11 cellular contexts compared by ENCODE assay signal in genomic region chr2:47009368-47009767, GRCh38.
DNase-seq lines count a peak whose midpoint lies in the region; ATAC-seq and TF ChIP-seq lines count a peak whose summit lies in the region.
"Had no signal": no experiment of that assay in that cellular context is flagged by ENCODE, and none has a peak within 500 bp of the region (broad histone marks: within the 10 kb centered on the region; RNA-seq: fewer than 3 reads in every experiment).

No MANE protein-coding gene starts in this region.

- H3K27ac ChIP-seq in esophagus muscularis mucosa (replicated peaks in 1 of 4) (peak overlapping the region; percentile 91 to 94 (median 92)), muscle layer of duodenum (ENCODE audit: low read length) (peak overlapping the region; percentile 80), testis (peak overlapping the region; percentile 64 to 69)

- H3K27ac Mint-ChIP-seq in stimulated activated effector memory CD8-positive, alpha-beta T cell treated with anti-CD3 and anti-CD28 coated beads, Interleukin-12 subunit alpha, Interleukin-12 subunit beta, amount 100 ng/mL, for 72 hours: no peak overlapping the region

- H3K36me3 ChIP-seq in esophagus muscularis mucosa: peaks cover 0 to 47% (median 34%) of the 10 kb centered on the region in 4 donors
- peaks cover 21 to 25% of the 10 kb centered on the region in 2 donors for H3K36me3 ChIP-seq in muscle layer of duodenum (ENCODE audit: control insufficient read depth in 1 of 2, insufficient read depth in 2 of 2, low read length in 2 of 2)
- H3K36me3 ChIP-seq in testis (ENCODE audit: low read depth, missing control alignments): no peaks in the 10 kb centered on the region

- ATAC-seq in stimulated activated effector memory CD8-positive, alpha-beta T cell treated with anti-CD3 and anti-CD28 coated beads, Interleukin-12 subunit alpha, Interleukin-12 subunit beta, amount 100 ng/mL, for 72 hours: no peak

- H3K9me3 Mint-ChIP-seq in stimulated activated effector memory CD8-positive, alpha-beta T cell treated with anti-CD3 and anti-CD28 coated beads, Interleukin-12 subunit alpha, Interleukin-12 subunit beta, amount 100 ng/mL, for 72 hours: no peaks in the 10 kb centered on the region
- H3K9me3 Mint-ChIP-seq: CD8-positive, alpha-beta memory T cell had no signal

- TF ChIP-seq POLR2A in esophagus muscularis mucosa (IDR thresholded peaks at IDR 0.05; ENCODE audit: low read depth) (no peak), testis (IDR thresholded peaks at IDR 0.05) (no peak), lower leg skin (IDR thresholded peaks at IDR 0.05) (no peak)

- no peak overlapping the region for H3K4me3 Mint-ChIP-seq in stimulated activated effector memory CD8-positive, alpha-beta T cell treated with anti-CD3 and anti-CD28 coated beads, Interleukin-12 subunit alpha, Interleukin-12 subunit beta, amount 100 ng/mL, for 72 hours
- H3K4me3 Mint-ChIP-seq: CD8-positive, alpha-beta memory T cell had no signal

- peaks cover 84% of the 10 kb centered on the region for H3K36me3 Mint-ChIP-seq in stimulated activated effector memory CD8-positive, alpha-beta T cell treated with anti-CD3 and anti-CD28 coated beads, Interleukin-12 subunit alpha, Interleukin-12 subunit beta, amount 100 ng/mL, for 72 hours

- H3K4me1 ChIP-seq in esophagus muscularis mucosa (peaks cover 55 to 99% (median 94%) of the 10 kb centered on the region in 4 donors), muscle layer of duodenum (ENCODE audit: control insufficient read depth in 1 of 2, insufficient read depth in 2 of 2, low read length in 2 of 2) (peaks cover 17 to 62% of the 10 kb centered on the region in 2 donors), testis (peaks cover 36% of the 10 kb centered on the region)

- intact Hi-C loops in esophagus muscularis mucosa (cut with DNase I) (no loop called here), testis (cut with DNase I; ENCODE audit: low total_unique reads) (no loop called here), lower leg skin (cut with DNase I; ENCODE audit: low total_unique reads) (no loop called here)

- TF ChIP-seq EP300 in esophagus muscularis mucosa (IDR thresholded peaks at IDR 0.05): no peak

- H3K9me3 ChIP-seq in esophagus muscularis mucosa (no peaks in the 10 kb centered on the region), muscle layer of duodenum (ENCODE audit: control insufficient read depth in 1 of 2, low read length in 2 of 2) (no peaks in the 10 kb centered on the region), testis (no peaks in the 10 kb centered on the region)
- H3K9me3 ChIP-seq: Peyer's patch had no signal

- DNase-seq in NCI-H146 (lab: John Stamatoyannopoulos, UW) (peak; percentile 32), NCI-H146 treated with DMSO at 0.1 percent for 48 hours (lab: John Stamatoyannopoulos, UW; ENCODE audit: unreplicated experiment) (no peak), esophagus muscularis mucosa (ENCODE audit: extremely low spot score) (no peak), testis (no peak), lower leg skin (ENCODE audit: low spot score in 2 of 2) (no peak)
- no peak for DNase-seq in stimulated activated effector memory CD8-positive, alpha-beta T cell treated with anti-CD3 and anti-CD28 coated beads, Interleukin-12 subunit alpha, Interleukin-12 subunit beta, amount 100 ng/mL, for 72 hours (ENCODE audit: low spot score in 2 of 2)
- DNase-seq in activated naive CD4-positive, alpha-beta T cell treated with anti-CD3 and anti-CD28 coated beads, Interleukin-2, amount 50 U/mL, for 16 hours: no peak
- DNase-seq: activated CD4-positive, alpha-beta T cell treated with anti-CD3 and anti-CD28 coated beads for 48 hours; CD8-positive, alpha-beta memory T cell; Peyer's patch had no signal

- WGBS in esophagus muscularis mucosa: 57% methylated on average over 6 of the region's 10 CpGs
- 73 to 75% methylated on average over 8 to 10 of the region's 10 CpGs for WGBS in testis, 2 donors
- 75 to 87% methylated on average over 10 of the region's 10 CpGs for WGBS in lower leg skin, 2 donors

- no peak overlapping the region for H3K4me3 ChIP-seq in esophagus muscularis mucosa
- H3K4me3 ChIP-seq in muscle layer of duodenum (ENCODE audit: low read depth in 1 of 2, low read length in 2 of 2): peak overlapping the region in 1 of 2 donors; percentile 36
- H3K4me3 ChIP-seq in testis: no peak overlapping the region
- no peak overlapping the region for H3K4me3 ChIP-seq in lower leg skin (ENCODE audit: low read depth, poor library complexity, severe bottlenecking)
- H3K4me3 ChIP-seq: Peyer's patch had no signal

- H3K27me3 ChIP-seq in esophagus muscularis mucosa (no peaks in the 10 kb centered on the region), muscle layer of duodenum (ENCODE audit: low read depth, low read length) (no peaks in the 10 kb centered on the region), testis (no peaks in the 10 kb centered on the region)
- H3K27me3 ChIP-seq: Peyer's patch had no signal

- peaks cover 2% of the 10 kb centered on the region for H3K4me1 Mint-ChIP-seq in stimulated activated effector memory CD8-positive, alpha-beta T cell treated with anti-CD3 and anti-CD28 coated beads, Interleukin-12 subunit alpha, Interleukin-12 subunit beta, amount 100 ng/mL, for 72 hours
- H3K4me1 Mint-ChIP-seq: CD8-positive, alpha-beta memory T cell had no signal

- TF ChIP-seq CTCF in esophagus muscularis mucosa (IDR thresholded peaks at IDR 0.05): no peak
- no peak for TF ChIP-seq CTCF in testis (IDR thresholded peaks at IDR 0.05)
- no peak for TF ChIP-seq CTCF in lower leg skin (IDR thresholded peaks at IDR 0.05)
